19 cellular contexts compared by ENCODE assay signal in the genomic region with DNA sequence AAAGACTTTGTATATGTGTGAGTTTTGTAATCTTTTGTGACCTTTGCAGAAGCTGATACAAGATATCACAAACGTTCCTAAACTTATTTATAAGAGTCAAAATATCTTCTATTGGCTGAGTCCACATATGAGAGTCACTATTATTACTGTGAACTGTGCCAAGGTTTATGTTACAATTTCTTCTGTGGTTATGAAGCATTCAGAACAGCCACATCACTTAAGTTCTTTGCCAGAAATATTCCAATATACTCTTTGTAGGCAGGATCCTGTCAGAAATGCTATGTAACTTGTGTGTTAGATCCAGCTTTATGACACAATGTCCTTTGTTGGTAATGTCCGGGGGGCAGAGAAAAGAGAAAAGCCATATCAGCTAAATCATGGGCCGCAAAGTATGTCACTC.
"Had no signal": no experiment of that assay in that cellular context is flagged by ENCODE, and none has a peak within 500 bp of the region (broad histone marks: within the 10 kb centered on the region; RNA-seq: fewer than 3 reads in every experiment).

No MANE protein-coding gene starts in this region.

- ATAC-seq: SK-N-SH treated with all-trans-retinoic acid at 6 μM for 48 hours had no signal

- H3K4me3 ChIP-seq: MG63, SJCRH30 had no signal

- H3K27ac ChIP-seq: SJCRH30 had no signal

- H3K27me3 ChIP-seq: MG63, SJCRH30 had no signal

- H3K4me1 ChIP-seq: SJCRH30 had no signal

- H3K36me3 ChIP-seq: MG63, SJCRH30 had no signal

- H3K9me3 ChIP-seq: MG63, SJCRH30 had no signal

- DNase-seq: KBM-7, MG63, NCI-H1092, NCI-H1105 treated with DMSO at 0.1 percent for 48 hours, NCI-H1436, NCI-H187, NCI-H2029, NCI-H2081 treated with DMSO at 0.1 percent for 48 hours, NCI-H2171, NCI-H226, NCI-H446, NCI-H510A, NCI-H524 treated with DMSO at 0.1 percent for 48 hours, NCI-H69, NCI-H774, RPMI8226, SHP77, SJCRH30 had no signal
